ENCODE assay signal across 8 cellular contexts in the genomic region with DNA sequence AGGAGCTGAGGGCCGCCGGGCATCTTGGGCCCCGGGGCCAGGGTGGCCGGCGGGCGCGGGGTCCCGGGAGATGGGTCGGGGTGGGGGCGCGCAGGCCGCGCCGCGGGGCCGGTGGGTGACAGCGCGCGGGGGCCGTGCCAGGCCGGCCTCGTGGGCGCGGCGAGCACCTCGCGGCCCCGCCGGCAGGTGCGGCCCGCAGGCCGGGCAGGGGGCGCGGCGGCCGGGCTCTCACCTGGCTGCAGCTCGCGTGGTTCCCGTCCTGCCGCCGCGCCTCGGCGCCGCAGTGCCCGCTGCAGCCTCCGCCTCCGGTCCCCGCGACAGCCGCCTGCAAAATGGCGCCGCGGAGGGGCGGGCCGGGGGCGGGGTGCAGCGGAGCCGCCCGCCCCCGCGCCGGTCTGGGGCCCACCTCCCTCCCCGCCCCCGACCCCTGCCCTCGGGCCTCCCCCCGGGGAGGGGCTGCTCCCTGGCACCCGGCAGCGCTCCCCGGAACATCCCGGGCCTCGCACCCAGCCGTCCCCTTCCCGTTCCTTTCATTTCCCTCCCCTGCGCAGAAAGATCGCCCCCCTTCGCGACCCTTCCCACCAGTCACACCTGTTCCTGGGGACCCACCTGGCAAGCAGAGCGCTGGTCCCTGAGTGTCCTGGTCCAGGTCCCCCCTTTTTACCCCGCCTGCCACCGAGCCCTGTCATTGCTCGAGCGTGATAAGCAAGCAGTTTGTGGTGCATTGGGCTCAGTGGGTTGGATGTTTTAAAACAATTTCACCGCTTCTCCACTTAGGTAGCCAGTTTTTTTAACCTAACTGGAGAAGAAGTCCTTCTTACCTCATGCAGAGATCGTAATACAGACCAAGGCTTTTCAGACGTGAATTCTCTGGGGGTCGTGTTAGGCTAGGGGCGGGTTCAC. TPM values are rescaled to one million over a fixed set of nuclear protein-coding genes. Genes with fewer than 3 reads are reported as not detected.
DNase-seq lines count a peak whose midpoint lies in the region; ATAC-seq and TF ChIP-seq lines count a peak whose summit lies in the region.

A gene (minus strand): TSS at position 337 of the 903 bp plus-strand sequence. CDS start 68,948 bp downstream, outside the sequence.

- H3K27me3 Mint-ChIP-seq in nephron (ENCODE audit: low read depth), result peaks cover 6% of the 10 kb centered on the region

- H3K9me3 Mint-ChIP-seq in nephron, result no peaks in the 10 kb centered on the region

- H3K36me3 Mint-ChIP-seq in nephron (ENCODE audit: low read depth), result no peaks in the 10 kb centered on the region

- H3K4me3 ChIP-seq in HEK293 (ENCODE audit: low read depth, low read length) (peak within 1 kb of the TSS; percentile 72), NT2/D1 (ENCODE audit: insufficient read length, low read depth) (peak within 1 kb of the TSS; percentile 58), fibroblast of lung (replicated peaks in 1 of 4; ENCODE audit: control extremely low read depth in 1 of 4, insufficient read depth in 1 of 4, low read depth in 3 of 4, low read length in 4 of 4) (peak within 1 kb of the TSS; percentile 75 to 78 (median 76)), stomach smooth muscle (ENCODE audit: low read length in 2 of 2) (peak within 1 kb of the TSS; percentile 87 to 88)

- H4K20me1 ChIP-seq in fibroblast of lung (ENCODE audit: control insufficient read depth, extremely low read depth, insufficient read depth, low read length), result no peaks in the 10 kb centered on the region

- peaks cover 22% of the 10 kb centered on the region for H3K79me2 ChIP-seq in fibroblast of lung (ENCODE audit: control insufficient read depth, insufficient read depth, low read length)

- H3K4me1 ChIP-seq in HEK293 (ENCODE audit: control insufficient read depth, insufficient read depth, low read length) (peaks cover 14% of the 10 kb centered on the region), NT2/D1 (ENCODE audit: insufficient read depth, insufficient read length) (peaks cover 7% of the 10 kb centered on the region), fibroblast of lung (ENCODE audit: control insufficient read depth, extremely low read depth, insufficient read depth, low read length) (peaks cover 6% of the 10 kb centered on the region), stomach smooth muscle (ENCODE audit: control insufficient read depth, insufficient read depth, low read length) (peaks cover 16% of the 10 kb centered on the region)

- H3K27ac ChIP-seq in HEK293 (ENCODE audit: extremely low read depth, low read depth, low read length) (peak within 1 kb of the TSS; percentile 73; the same call in 1 of the 2 replicates), fibroblast of lung (ENCODE audit: insufficient read depth, low read length) (no peak within 1 kb of the TSS), stomach smooth muscle (ENCODE audit: low read length) (no peak within 1 kb of the TSS)

- TF ChIP-seq CTCF in HEK293 (tag by site-specific recombination; IDR thresholded peaks at IDR 0.05) (no peak), fibroblast of lung (conservative IDR thresholded peaks at IDR 0.05 in 1 of 2, IDR thresholded peaks at IDR 0.05 in 1 of 2; ENCODE audit: low read depth in 1 of 2, low read length in 2 of 2) (no peak), nephron (IDR thresholded peaks at IDR 0.05; ENCODE audit: unreplicated experiment in 3 of 3) (no peak)

- H3K27me3 ChIP-seq in NT2/D1 (ENCODE audit: insufficient read depth, insufficient read length) (peaks cover 33% of the 10 kb centered on the region), fibroblast of lung (ENCODE audit: control insufficient read depth, insufficient read depth, low read length) (no peaks in the 10 kb centered on the region), stomach smooth muscle (ENCODE audit: control insufficient read depth in 1 of 2, insufficient read depth in 2 of 2, low read length in 2 of 2) (no peaks in the 10 kb centered on the region)

- no peaks in the 10 kb centered on the region for H3K36me3 ChIP-seq in HEK293 (ENCODE audit: control insufficient read depth in 2 of 2, insufficient read depth in 1 of 2, low read length in 2 of 2)
- no peaks in the 10 kb centered on the region for H3K36me3 ChIP-seq in NT2/D1 (ENCODE audit: insufficient read depth, insufficient read length, low read length)
- no peaks in the 10 kb centered on the region for H3K36me3 ChIP-seq in fibroblast of lung (ENCODE audit: control insufficient read depth, insufficient read depth, low read length)
- no peaks in the 10 kb centered on the region for H3K36me3 ChIP-seq in stomach smooth muscle (ENCODE audit: control insufficient read depth in 2 of 2, insufficient read depth in 2 of 2, low read length in 2 of 2)

- H3K27ac Mint-ChIP-seq in nephron, result peak within 1 kb of the TSS in 2 of 3 experiments; percentile 51 to 64

- CTCF ChIA-PET in HEK293 (lab: Yijun Ruan, JAX), result no interaction called here

- DNase-seq in Caki2 (ENCODE audit: low read depth), result peak; percentile 37
- peak; percentile 13 for DNase-seq in NT2/D1 (ENCODE audit: low read depth, low spot score)
- DNase-seq in activated T-helper 1 cell treated with Interleukin-2 at 50 U/mL for 16 hours (ENCODE audit: low read depth), result peak; percentile 41
- peak in 1 of 2 donors; percentile 24 for DNase-seq in fibroblast of lung (ENCODE audit: low read depth in 2 of 2)

- ATAC-seq in HG02884 (IDR thresholded peaks at IDR 0.05; ENCODE audit: unreplicated experiment), result no peak

- H3K4me3 Mint-ChIP-seq in nephron, result peak within 1 kb of the TSS; percentile 94 to 98 (median 97)

- H3K4me2 ChIP-seq in fibroblast of lung (ENCODE audit: extremely low read depth, insufficient read depth, low read length), result peak within 1 kb of the TSS; percentile 94

- H3K9ac ChIP-seq in NT2/D1 (ENCODE audit: insufficient read length, low read depth), result peak within 1 kb of the TSS; percentile 50
- peak within 1 kb of the TSS; percentile 62 for H3K9ac ChIP-seq in fibroblast of lung (ENCODE audit: insufficient read depth, low read length)
- H3K9ac ChIP-seq in stomach smooth muscle (ENCODE audit: low read length in 2 of 2), result peak within 1 kb of the TSS; percentile 55 to 75

- peak within 1 kb of the TSS; percentile 92 for H2AFZ ChIP-seq in fibroblast of lung (ENCODE audit: low read length)

- POLR2A ChIA-PET in HEK293 (lab: Yijun Ruan, JAX), result interaction anchor here (1.1 kb wide), 1 partner anchor 51 kb away, joined by 3 read pairs; no protein-coding TSS in a partner anchor

- peaks cover 20% of the 10 kb centered on the region for H3K4me1 Mint-ChIP-seq in nephron

- in situ Hi-C loops in Caki2 (cut with HindIII; ENCODE audit: low pct_unique_long_range_greater_than_20kb, low sequenced_read_pairs), result no loop called here

- H3K9me3 ChIP-seq in HEK293 (ENCODE audit: control insufficient read depth, insufficient read depth, low read depth, low read length) (no peaks in the 10 kb centered on the region), NT2/D1 (ENCODE audit: insufficient read depth, low read length) (no peaks in the 10 kb centered on the region), fibroblast of lung (ENCODE audit: control insufficient read depth, insufficient read depth, low read depth, low read length) (no peaks in the 10 kb centered on the region), stomach smooth muscle (ENCODE audit: control insufficient read depth in 2 of 2, low read length in 2 of 2) (no peaks in the 10 kb centered on the region)

TF ChIP-seq in HEK293, 187 proteins besides CTCF, POLR2A, EP300 and RAD21 (continues in another document):
- TF ChIP-seq, protein P1, sequence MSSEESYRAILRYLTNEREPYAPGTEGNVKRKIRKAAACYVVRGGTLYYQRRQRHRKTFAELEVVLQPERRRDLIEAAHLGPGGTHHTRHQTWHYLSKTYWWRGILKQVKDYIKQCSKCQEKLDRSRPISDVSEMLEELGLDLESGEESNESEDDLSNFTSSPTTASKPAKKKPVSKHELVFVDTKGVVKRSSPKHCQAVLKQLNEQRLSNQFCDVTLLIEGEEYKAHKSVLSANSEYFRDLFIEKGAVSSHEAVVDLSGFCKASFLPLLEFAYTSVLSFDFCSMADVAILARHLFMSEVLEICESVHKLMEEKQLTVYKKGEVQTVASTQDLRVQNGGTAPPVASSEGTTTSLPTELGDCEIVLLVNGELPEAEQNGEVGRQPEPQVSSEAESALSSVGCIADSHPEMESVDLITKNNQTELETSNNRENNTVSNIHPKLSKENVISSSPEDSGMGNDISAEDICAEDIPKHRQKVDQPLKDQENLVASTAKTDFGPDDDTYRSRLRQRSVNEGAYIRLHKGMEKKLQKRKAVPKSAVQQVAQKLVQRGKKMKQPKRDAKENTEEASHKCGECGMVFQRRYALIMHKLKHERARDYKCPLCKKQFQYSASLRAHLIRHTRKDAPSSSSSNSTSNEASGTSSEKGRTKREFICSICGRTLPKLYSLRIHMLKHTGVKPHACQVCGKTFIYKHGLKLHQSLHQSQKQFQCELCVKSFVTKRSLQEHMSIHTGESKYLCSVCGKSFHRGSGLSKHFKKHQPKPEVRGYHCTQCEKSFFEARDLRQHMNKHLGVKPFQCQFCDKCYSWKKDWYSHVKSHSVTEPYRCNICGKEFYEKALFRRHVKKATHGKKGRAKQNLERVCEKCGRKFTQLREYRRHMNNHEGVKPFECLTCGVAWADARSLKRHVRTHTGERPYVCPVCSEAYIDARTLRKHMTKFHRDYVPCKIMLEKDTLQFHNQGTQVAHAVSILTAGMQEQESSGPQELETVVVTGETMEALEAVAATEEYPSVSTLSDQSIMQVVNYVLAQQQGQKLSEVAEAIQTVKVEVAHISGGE (tag by site-specific recombination; conservative IDR thresholded peaks at IDR 0.05; ENCODE audit: low read depth), result peak; percentile 30; the same call in 1 of the 2 replicates
- TF ChIP-seq ZNF146 (tag by site-specific recombination; IDR thresholded peaks at IDR 0.05), result no peak
- TF ChIP-seq ZFP3 (tag by site-specific recombination; IDR thresholded peaks at IDR 0.05; ENCODE audit: low read depth), result no peak
- TF ChIP-seq, protein P2, sequence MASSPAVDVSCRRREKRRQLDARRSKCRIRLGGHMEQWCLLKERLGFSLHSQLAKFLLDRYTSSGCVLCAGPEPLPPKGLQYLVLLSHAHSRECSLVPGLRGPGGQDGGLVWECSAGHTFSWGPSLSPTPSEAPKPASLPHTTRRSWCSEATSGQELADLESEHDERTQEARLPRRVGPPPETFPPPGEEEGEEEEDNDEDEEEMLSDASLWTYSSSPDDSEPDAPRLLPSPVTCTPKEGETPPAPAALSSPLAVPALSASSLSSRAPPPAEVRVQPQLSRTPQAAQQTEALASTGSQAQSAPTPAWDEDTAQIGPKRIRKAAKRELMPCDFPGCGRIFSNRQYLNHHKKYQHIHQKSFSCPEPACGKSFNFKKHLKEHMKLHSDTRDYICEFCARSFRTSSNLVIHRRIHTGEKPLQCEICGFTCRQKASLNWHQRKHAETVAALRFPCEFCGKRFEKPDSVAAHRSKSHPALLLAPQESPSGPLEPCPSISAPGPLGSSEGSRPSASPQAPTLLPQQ (tag by site-specific recombination; IDR thresholded peaks at IDR 0.05), result peak; percentile 67
- peak; percentile 76; the same call in 1 of the 2 replicates for TF ChIP-seq ZBTB48 (tag by site-specific recombination; IDR thresholded peaks at IDR 0.05)

RNA-seq across cellular contexts. Expression of the gene that starts here (rescaled TPM):
- 13.8 and 14.6 TPM in 2 replicates for total RNA-seq in Caki2 (2014; rRNA removed; shearing (Covaris generic); ENCODE audit: low replicate concordance)
- 11.0 and 17.5 TPM in 2 replicates for total RNA-seq in fibroblast of lung
- polyA plus RNA-seq in fibroblast of lung, result 12.1 and 16.2 TPM in 2 replicates
- polyA plus RNA-seq in fibroblast of lung (2012), result 8.4 and 8.9 TPM in 2 replicates
- polyA minus RNA-seq in fibroblast of lung (ENCODE audit: low replicate concordance), result 21.9 and 42.7 TPM in 2 replicates
